Comparison of ENCODE assay signal across 8 cellular contexts in the genomic region with DNA sequence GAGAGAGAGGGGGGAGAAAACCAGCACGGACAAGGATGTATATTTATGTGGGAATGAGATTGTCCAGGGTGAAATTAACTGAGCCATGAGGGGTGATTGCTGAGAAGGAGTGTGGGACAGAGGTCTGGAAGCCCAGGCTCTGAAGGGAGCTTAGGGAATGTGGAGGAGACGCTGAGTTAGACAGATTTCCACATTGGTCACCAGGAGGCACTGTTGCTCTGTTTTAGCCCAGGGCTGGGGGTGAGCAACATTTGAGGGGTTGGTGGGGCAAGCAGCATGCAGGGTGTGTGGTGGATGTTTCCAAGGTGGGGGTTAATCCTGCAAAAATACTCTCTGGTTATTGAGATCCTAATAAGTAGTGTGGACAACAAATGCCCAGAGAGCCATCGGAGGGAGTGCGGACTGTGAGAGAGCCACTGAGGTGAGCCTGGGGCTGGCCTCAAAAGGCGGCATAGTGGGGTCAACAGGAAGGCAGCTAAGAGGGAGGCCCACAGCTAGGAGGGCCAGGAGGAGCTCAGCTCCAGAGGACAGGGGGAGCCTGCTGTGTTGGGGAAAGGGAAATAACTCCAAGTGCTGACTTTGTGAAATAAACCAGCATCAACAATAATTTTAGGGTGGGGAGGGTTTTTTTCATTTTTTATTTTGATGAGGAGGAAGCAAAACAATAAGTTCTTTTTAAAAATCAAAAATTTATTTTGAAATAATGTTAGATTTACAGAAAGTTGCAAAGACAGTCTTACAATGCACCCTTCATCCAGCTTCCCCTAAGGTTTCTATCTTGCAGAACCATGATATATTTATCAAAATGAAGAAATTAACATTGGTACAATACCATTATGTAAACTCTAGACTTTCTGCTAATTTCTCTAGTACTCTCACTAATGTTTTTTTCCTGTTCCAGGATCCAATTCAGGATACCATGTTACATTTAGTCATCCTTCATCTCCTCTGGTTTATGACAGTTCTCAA.
A peak's percentile ranks its signal among the peaks of the same experiment; 100 is the strongest.
DNase-seq lines count a peak whose midpoint lies in the region; ATAC-seq and TF ChIP-seq lines count a peak whose summit lies in the region.

No MANE protein-coding gene starts in this region.

- DNase-seq in NCI-H446 (lab: John Stamatoyannopoulos, UW): peak; percentile 8 to 38
- no peak for DNase-seq in NCI-H446 treated with DMSO at 0.1 percent for 48 hours (lab: John Stamatoyannopoulos, UW)
- peak; percentile 4 for DNase-seq in M059J (ENCODE audit: low read depth)
- peak; percentile 46 for DNase-seq in dermis blood vessel endothelial cell
- DNase-seq in osteocyte (ENCODE audit: extremely low spot score, unreplicated experiment): peak; percentile 72
- DNase-seq in T-cell: no peak

- POLR2A ChIA-PET in T-cell (lab: Charles Lee): interaction anchor here in 1 of 2 donors (0.6 kb wide), 1 partner anchor 251 kb away, joined by 3 read pairs; no protein-coding TSS in a partner anchor

- H3K27me3 Mint-ChIP-seq in osteocyte (ENCODE audit: unreplicated experiment) (peaks cover 36% of the 10 kb centered on the region), T-cell (peaks cover 17 to 21% of the 10 kb centered on the region in 2 donors)

- H3K4me1 Mint-ChIP-seq in osteocyte (ENCODE audit: unreplicated experiment) (no peaks in the 10 kb centered on the region), T-cell (no peaks in the 10 kb centered on the region)

- H3K27ac Mint-ChIP-seq in osteocyte (ENCODE audit: unreplicated experiment) (no peak overlapping the region), T-cell (no peak overlapping the region)

- CTCF ChIA-PET in T-cell (lab: Charles Lee): interaction anchor here in 1 of 2 donors (0.7 kb wide), 1 partner anchor 12 kb away, joined by 4 read pairs; no protein-coding TSS in a partner anchor

- peak; percentile 41 for TF ChIP-seq CTCF in osteocyte (IDR thresholded peaks at IDR 0.05)

- H3K9me3 Mint-ChIP-seq in osteocyte (ENCODE audit: unreplicated experiment) (peaks cover 6% of the 10 kb centered on the region), T-cell (no peaks in the 10 kb centered on the region)

- H3K4me3 Mint-ChIP-seq in osteocyte (ENCODE audit: unreplicated experiment) (no peak overlapping the region), T-cell (no peak overlapping the region)

- ATAC-seq in T-cell (replicated peaks in 1 of 4): no peak
- no peak for ATAC-seq in HG03457 (IDR thresholded peaks at IDR 0.05; ENCODE audit: unreplicated experiment)
- ATAC-seq in GM21825 (IDR thresholded peaks at IDR 0.05; ENCODE audit: unreplicated experiment): no peak

- H3K36me3 Mint-ChIP-seq in osteocyte (ENCODE audit: unreplicated experiment) (no peaks in the 10 kb centered on the region), T-cell (no peaks in the 10 kb centered on the region)

Comparison
In these comparisons a context has a peak if more than half of its experiments do, and no peak if none do; other contexts are left out.
1. DNase-seq: peak in NCI-H446 (2 of 2), M059J (single experiment), dermis blood vessel endothelial cell (single experiment) and osteocyte (single experiment); none in NCI-H446 treated with DMSO at 0.1 percent for 48 hours (single experiment) and T-cell (0 of 34).